8 cellular contexts compared by ENCODE assay signal in genomic region chr9:128946945-128947422, GRCh38. TPM values are rescaled to one million over a fixed set of nuclear protein-coding genes. Genes with fewer than 3 reads are reported as not detected.
DNase-seq lines count a peak whose midpoint lies in the region; ATAC-seq and TF ChIP-seq lines count a peak whose summit lies in the region.

No MANE protein-coding gene starts in this region.

- H3K4me3 ChIP-seq in HFF-Myc (replicated peaks; ENCODE audit: low read depth, low read length) (peak overlapping the region; percentile 96), Peyer's patch (peak overlapping the region; percentile 76 to 93 (median 88)), stomach smooth muscle (ENCODE audit: low read length in 2 of 2) (peak overlapping the region; percentile 74 to 91)

- DNase-seq in HFF-Myc (ENCODE audit: extremely low read depth, low read depth) (no peak), Peyer's patch (peak in 2 of 3 donors; percentile 20 to 55), chondrocyte (ENCODE audit: low spot score) (peak; percentile 90), left kidney (ENCODE audit: low read depth, low spot score) (peak; percentile 49), A172 (ENCODE audit: low spot score) (no peak)

- TF ChIP-seq CTCF in HFF-Myc (IDR thresholded peaks at IDR 0.05; ENCODE audit: low read depth, low read length, missing control alignments): no peak
- no peak for TF ChIP-seq CTCF in Peyer's patch (IDR thresholded peaks at IDR 0.05)
- no peak for TF ChIP-seq CTCF in chondrocyte (IDR thresholded peaks at IDR 0.05)

- H3K4me1 ChIP-seq in ES-I3 (ENCODE audit: insufficient read depth, low read length) (no peaks in the 10 kb centered on the region; the same call in 1 of the 2 replicates), Peyer's patch (peaks cover 0 to 12% (median 6%) of the 10 kb centered on the region in 4 donors), stomach smooth muscle (ENCODE audit: control insufficient read depth, insufficient read depth, low read length) (peaks cover 29% of the 10 kb centered on the region)

- H3K9me3 ChIP-seq in ES-I3 (ENCODE audit: control insufficient read depth, insufficient read depth, low read length) (no peaks in the 10 kb centered on the region), Peyer's patch (no peaks in the 10 kb centered on the region), stomach smooth muscle (ENCODE audit: control insufficient read depth in 2 of 2, low read length in 2 of 2) (no peaks in the 10 kb centered on the region)

- no peaks in the 10 kb centered on the region for H3K9me3 Mint-ChIP-seq in chondrocyte (ENCODE audit: low read depth)

- TF ChIP-seq POLR2A in Peyer's patch (IDR thresholded peaks at IDR 0.05): no peak

- H3K4me3 Mint-ChIP-seq in chondrocyte (ENCODE audit: unreplicated experiment): peak overlapping the region; percentile 79

- peaks cover 29% of the 10 kb centered on the region for H3K4me1 Mint-ChIP-seq in chondrocyte (ENCODE audit: low read depth)

- no peak for ATAC-seq in GM19463 (IDR thresholded peaks at IDR 0.05; ENCODE audit: unreplicated experiment)

- H3K27me3 ChIP-seq in Peyer's patch (no peaks in the 10 kb centered on the region), stomach smooth muscle (ENCODE audit: control insufficient read depth in 1 of 2, insufficient read depth in 2 of 2, low read length in 2 of 2) (no peaks in the 10 kb centered on the region)

- H3K27ac ChIP-seq in Peyer's patch (peak overlapping the region; percentile 90 to 92 (median 90)), stomach smooth muscle (ENCODE audit: low read length) (peak overlapping the region; percentile 88)

- H3K27me3 Mint-ChIP-seq in chondrocyte (ENCODE audit: low read depth): no peaks in the 10 kb centered on the region

- no peaks in the 10 kb centered on the region for H3K36me3 Mint-ChIP-seq in chondrocyte (ENCODE audit: low read depth)

- H3K9ac ChIP-seq in ES-I3 (ENCODE audit: low read depth, low read length) (peak overlapping the region; percentile 97), stomach smooth muscle (ENCODE audit: low read length in 2 of 2) (peak overlapping the region; percentile 88 to 92)

- peak overlapping the region; percentile 98 for H3K27ac Mint-ChIP-seq in chondrocyte (ENCODE audit: unreplicated experiment)

- H3K36me3 ChIP-seq in ES-I3 (ENCODE audit: insufficient read depth, low read length) (no peaks in the 10 kb centered on the region), Peyer's patch (peaks cover 0 to 4% (median 0%) of the 10 kb centered on the region in 3 donors), stomach smooth muscle (ENCODE audit: control insufficient read depth in 2 of 2, insufficient read depth in 2 of 2, low read length in 2 of 2) (peaks cover 2 to 13% of the 10 kb centered on the region in 2 donors)

RNA-seq across cellular contexts. Expression of gene DOLK, which starts 0.4 kb away (rescaled TPM):
- 10 to 100 TPM in 2 of 4 donors, 1 to 10 TPM in 2; 4.1 to 12.3 (median 10.6) TPM for total RNA-seq in Peyer's patch
- 21.5 to 24.7 TPM (median 22.2 TPM) in 3 replicates for total RNA-seq in chondrocyte
- 56.7 and 57.4 TPM in 2 replicates for total RNA-seq in A172 (2014; rRNA removed; shearing (Covaris generic))

RNA-seq across cellular contexts. Expression of gene NUP188, which starts 0.5 kb away (rescaled TPM):
- 100 to 1,000 TPM in 1 of 4 donors, 10 to 100 TPM in 3; 28.2 to 101 (median 47.9) TPM for total RNA-seq in Peyer's patch
- total RNA-seq in chondrocyte: 36.0 to 51.8 TPM (median 38.2 TPM) in 3 replicates
- total RNA-seq in A172 (2014; rRNA removed; shearing (Covaris generic)): 57.4 and 76.4 TPM in 2 replicates

RNA-seq across cellular contexts. Expression of gene PHYHD1, which starts 26.2 kb away (rescaled TPM):
- total RNA-seq in Peyer's patch (10 to 100 TPM in 1 of 4 donors, 1 to 10 TPM in 2, not detected in 1; 4.4 to 23.9 (median 7.5) TPM), chondrocyte (2.8 to 4.4 TPM (median 3.4 TPM) in 3 replicates)
- total RNA-seq in A172 (2014; rRNA removed; shearing (Covaris generic)): not detected in 2 replicates

Comparison
In these comparisons a context has a peak if more than half of its experiments do, and no peak if none do; other contexts are left out.
1. DNase-seq: peak in Peyer's patch (2 of 3), chondrocyte (single experiment) and left kidney (single experiment); none in HFF-Myc (single experiment) and A172 (single experiment).
2. Peak in every context shown above with its lines, with median percentiles within 50 percentile points of each other: H3K4me3 ChIP-seq.